Comparison of ENCODE assay signal across 8 cellular contexts in the genomic region with DNA sequence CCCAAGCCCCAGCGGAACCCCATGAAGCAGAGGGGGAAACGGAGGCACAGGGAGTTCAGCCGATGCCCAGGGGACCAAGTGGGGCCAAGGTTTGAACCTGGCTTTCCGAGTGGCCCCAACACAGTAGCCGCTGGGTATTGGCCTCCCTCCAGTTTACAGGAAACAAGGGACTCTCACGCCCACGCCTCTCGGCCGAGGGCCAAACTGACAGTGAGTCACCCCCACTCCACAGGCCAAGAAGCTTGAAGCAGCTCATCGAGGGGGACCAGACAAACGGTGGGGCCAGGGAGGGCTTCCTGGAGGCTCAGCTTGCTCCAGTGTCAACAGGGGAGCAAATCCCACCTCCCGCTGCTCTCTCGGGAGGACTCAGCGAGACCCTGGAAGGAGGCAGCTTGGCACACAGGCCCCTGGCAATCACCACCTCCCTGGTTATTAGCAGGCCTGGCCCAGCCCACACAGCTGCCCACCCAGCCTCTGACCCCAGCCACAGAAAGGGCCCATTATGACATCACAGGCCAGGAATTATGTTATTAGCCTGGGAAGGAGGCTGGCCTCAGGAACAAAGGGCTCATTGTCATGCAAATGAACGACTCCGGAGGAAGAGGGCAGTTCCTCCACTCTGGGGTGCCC. TPM values are rescaled to one million over a fixed set of nuclear protein-coding genes. Genes with fewer than 3 reads are reported as not detected.
DNase-seq lines count a peak whose midpoint lies in the region; ATAC-seq and TF ChIP-seq lines count a peak whose summit lies in the region.

No MANE protein-coding gene starts in this region.

- H3K36me3 ChIP-seq in Panc1 (ENCODE audit: control insufficient read depth, insufficient read depth, low read length) (no peaks in the 10 kb centered on the region), mesenchymal stem cell (ENCODE audit: control insufficient read depth in 1 of 2, insufficient read depth in 2 of 2, low read depth in 1 of 2, low read length in 2 of 2) (peaks cover 12 to 49% of the 10 kb centered on the region in 2 experiments)
- H3K36me3 ChIP-seq in effector memory CD4-positive, alpha-beta T cell (ENCODE audit: control insufficient read depth, insufficient read depth, low read length), result no peaks in the 10 kb centered on the region

- 8% methylated on average over 16 of the region's 16 CpGs for WGBS in mesenchymal stem cell

- H3K18ac ChIP-seq in mesenchymal stem cell (ENCODE audit: low read depth in 1 of 2, low read length in 2 of 2), result peak overlapping the region; percentile 74 to 84

- peak overlapping the region; percentile 21 for H2BK5ac ChIP-seq in mesenchymal stem cell (ENCODE audit: low read depth, low read length, poor library complexity, severe bottlenecking)

- DNase-seq in GM04503 (ENCODE audit: low read depth) (peak; percentile 71), Panc1 (ENCODE audit: low read depth, low spot score) (no peak), epithelial cell of prostate (ENCODE audit: low read depth, low spot score) (peak; percentile 81), mesenchymal stem cell (peak; percentile 97), ureter (ENCODE audit: low spot score) (peak; percentile 83), 8988T (no peak)
- no peak for DNase-seq in effector memory CD4-positive, alpha-beta T cell

- H3K79me1 ChIP-seq in mesenchymal stem cell (replicated peaks; ENCODE audit: low read length, poor library complexity, severe bottlenecking), result no peaks in the 10 kb centered on the region

- intact Hi-C loops in Panc1 (cut with micrococcal nuclease; ENCODE audit: unreplicated experiment), result no loop called here

- H3K27ac ChIP-seq in Panc1 (ENCODE audit: low read length) (peak overlapping the region; percentile 90), epithelial cell of prostate (peak overlapping the region; percentile 65), mesenchymal stem cell (ENCODE audit: low read length, poor library complexity, severe bottlenecking) (peak overlapping the region; percentile 70)
- no peak overlapping the region for H3K27ac ChIP-seq in effector memory CD4-positive, alpha-beta T cell (ENCODE audit: insufficient read depth, low read length, poor library complexity, severe bottlenecking)

- peak overlapping the region; percentile 74 for H4K8ac ChIP-seq in mesenchymal stem cell (ENCODE audit: low read length)

- peak overlapping the region; percentile 71 to 76 for H3K4ac ChIP-seq in mesenchymal stem cell (ENCODE audit: low read depth in 1 of 2, low read length in 2 of 2)

- no peak overlapping the region for H2BK15ac ChIP-seq in mesenchymal stem cell (ENCODE audit: low read depth, poor library complexity, severe bottlenecking)

- TF ChIP-seq CTCF in Panc1 (IDR thresholded peaks at IDR 0.05), result no peak

- H3K27me3 ChIP-seq in Panc1 (ENCODE audit: control insufficient read depth, insufficient read depth, low read length) (no peaks in the 10 kb centered on the region), mesenchymal stem cell (ENCODE audit: control insufficient read depth in 1 of 2, insufficient read depth in 1 of 2, low read length in 2 of 2) (no peaks in the 10 kb centered on the region)
- H3K27me3 ChIP-seq in effector memory CD4-positive, alpha-beta T cell (replicated peaks; ENCODE audit: control insufficient read depth, insufficient read depth, low read length, poor library complexity, severe bottlenecking), result no peaks in the 10 kb centered on the region

- no peak overlapping the region for H2AFZ ChIP-seq in mesenchymal stem cell (ENCODE audit: low read depth, low read length)

- peak overlapping the region; percentile 83 for H2BK120ac ChIP-seq in mesenchymal stem cell (ENCODE audit: low read depth, low read length)

- no peak overlapping the region for H3K23ac ChIP-seq in mesenchymal stem cell (ENCODE audit: low read length in 2 of 2)

- peak overlapping the region; percentile 46 to 97 for H2BK12ac ChIP-seq in mesenchymal stem cell (ENCODE audit: low read length in 2 of 2)

- POLR2A ChIA-PET in Panc1 (lab: Charles Lee), result no interaction called here

- H3K14ac ChIP-seq in mesenchymal stem cell (ENCODE audit: low read length in 2 of 2), result no peak overlapping the region

- CTCF ChIA-PET in Panc1 (lab: Charles Lee), result no interaction called here

- peak overlapping the region; percentile 6 for H3K4me2 ChIP-seq in mesenchymal stem cell (ENCODE audit: low read length, poor library complexity, severe bottlenecking)

- H3K9me3 ChIP-seq in Panc1 (ENCODE audit: control insufficient read depth, insufficient read depth, low read depth, low read length) (no peaks in the 10 kb centered on the region), mesenchymal stem cell (ENCODE audit: control insufficient read depth, low read length) (no peaks in the 10 kb centered on the region)
- H3K9me3 ChIP-seq in effector memory CD4-positive, alpha-beta T cell (ENCODE audit: control insufficient read depth, low read length), result no peaks in the 10 kb centered on the region

- in situ Hi-C loops in Panc1 (cut with HindIII; ENCODE audit: low pct_unique_long_range_greater_than_20kb, low sequenced_read_pairs), result no loop called here

- H3K9ac ChIP-seq in mesenchymal stem cell (ENCODE audit: low read length), result peak overlapping the region; percentile 63

- H4K91ac ChIP-seq in mesenchymal stem cell (ENCODE audit: low read length), result peak overlapping the region; percentile 90

- H2AK5ac ChIP-seq in mesenchymal stem cell (ENCODE audit: low read length, severe bottlenecking), result peak overlapping the region; percentile 40

- BruUV-seq in Panc1 (replicated peaks; lab: Mats Ljungman, UMichigan), result no TSS peak

- H3K4me3 ChIP-seq in Panc1 (ENCODE audit: low read depth in 2 of 2, low read length in 2 of 2), result 0 out of 4 replicates have a peak overlapping the region, but pooled peaks of 1 of the 2 experiments have one; percentile 6
- H3K4me3 ChIP-seq in mesenchymal stem cell (ENCODE audit: insufficient read depth in 1 of 2, low read depth in 1 of 2, low read length in 2 of 2), result peak overlapping the region in 1 of 2 experiments; percentile 26
- no peak overlapping the region for H3K4me3 ChIP-seq in effector memory CD4-positive, alpha-beta T cell (ENCODE audit: insufficient read depth, low read depth, low read length, poor library complexity, severe bottlenecking)

- ATAC-seq in Panc1 (peak; percentile 23), GM19023 (IDR thresholded peaks at IDR 0.05; ENCODE audit: unreplicated experiment) (no peak)

- H3K4me1 ChIP-seq in Panc1 (ENCODE audit: control insufficient read depth, insufficient read depth, low read length), result peaks cover 88% of the 10 kb centered on the region
- peaks cover 82% of the 10 kb centered on the region for H3K4me1 ChIP-seq in mesenchymal stem cell (ENCODE audit: control insufficient read depth, insufficient read depth, low read depth, low read length)
- no peaks in the 10 kb centered on the region for H3K4me1 ChIP-seq in effector memory CD4-positive, alpha-beta T cell (ENCODE audit: control insufficient read depth, insufficient read depth, low read length, poor library complexity, severe bottlenecking)

RNA-seq across cellular contexts. Expression of gene NCOR2, which starts 54.6 kb away (rescaled TPM):
- total RNA-seq in Panc1 (2021; ENCODE audit: unreplicated experiment) (461 TPM), ureter (200 TPM)
- 441 TPM for polyA plus RNA-seq in Panc1 (2012; ENCODE audit: insufficient read length)
- 120 TPM for polyA plus RNA-seq in mesenchymal stem cell (2013, experiment 1 of 2)
- polyA plus RNA-seq in mesenchymal stem cell (2013, experiment 2 of 2), result 113 TPM

Comparison
In these comparisons a context has a peak if more than half of its experiments do, and no peak if none do; other contexts are left out.
1. DNase-seq: peak in GM04503 (single experiment), epithelial cell of prostate (single experiment), mesenchymal stem cell (single experiment) and ureter (single experiment); none in Panc1 (single experiment), effector memory CD4-positive, alpha-beta T cell (0 of 3) and 8988T (single experiment).